24 cellular contexts compared by ENCODE assay signal in the genomic region with DNA sequence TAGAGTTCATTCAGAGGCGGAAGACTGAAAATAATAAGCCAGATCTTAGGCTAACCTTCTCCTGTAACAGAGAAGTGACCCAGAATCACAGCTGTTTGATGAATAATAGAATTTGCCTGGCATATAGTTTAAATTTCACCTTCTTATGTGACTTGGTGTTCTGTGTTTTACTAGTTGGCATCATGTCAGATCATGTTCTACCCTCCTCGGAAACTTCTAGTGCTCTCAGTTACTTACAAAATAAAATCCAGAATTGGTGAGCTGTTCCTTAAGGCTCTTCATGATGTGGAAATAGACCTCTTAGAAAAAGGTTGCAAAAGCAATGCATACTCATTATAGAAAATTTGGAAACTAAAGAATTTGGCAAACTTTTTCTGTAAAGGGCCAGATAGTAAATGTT. TPM values are rescaled to one million over a fixed set of nuclear protein-coding genes. Genes with fewer than 3 reads are reported as not detected.
A peak's percentile ranks its signal among the peaks of the same experiment; 100 is the strongest.
DNase-seq lines count a peak whose midpoint lies in the region; ATAC-seq, FAIRE-seq and TF ChIP-seq lines count a peak whose summit lies in the region.
"Had no signal": no experiment of that assay in that cellular context is flagged by ENCODE, and none has a peak within 500 bp of the region (broad histone marks: within the 10 kb centered on the region; RNA-seq: fewer than 3 reads in every experiment).

No MANE protein-coding gene starts in this region.

- TF ChIP-seq POLR2A in A549 (IDR thresholded peaks at IDR 0.05; ENCODE audit: low read length) (no peak), gastrocnemius medialis (IDR thresholded peaks at IDR 0.05) (no peak), testis (IDR thresholded peaks at IDR 0.05) (no peak)

- H3K4me1 ChIP-seq in A549: peaks cover 61% of the 10 kb centered on the region
- H3K4me1 ChIP-seq in left lung: peaks cover 0 to 5% of the 10 kb centered on the region in 2 donors
- H3K4me1 ChIP-seq in gastrocnemius medialis: peaks cover 3 to 25% of the 10 kb centered on the region in 2 donors
- no peaks in the 10 kb centered on the region for H3K4me1 ChIP-seq in testis

- no peak for FAIRE-seq in A549 (lab: Jason Lieb, UNC)
- peak; percentile 55 for FAIRE-seq in GM19239 (lab: Jason Lieb, UNC)
- FAIRE-seq: A204.1, D721Med, G401.6, GM12891, HTR-8/SVneo, K562 had no signal

- POLR2A ChIA-PET in A549 (lab: Yijun Ruan, JAX): no interaction called here

- WGBS in A549 (ENCODE audit: missing lambda C conversion rate): 100% methylated on average over 2 of the region's 2 CpGs
- WGBS in testis, 2 donors: 73 to 75% methylated on average over 2 of the region's 2 CpGs

- TF ChIP-seq RAD21 in A549 (conservative IDR thresholded peaks at IDR 0.05 in 1 of 2, IDR thresholded peaks at IDR 0.05 in 1 of 2): no peak

- CTCF ChIA-PET in A549 (lab: Yijun Ruan, JAX): interaction anchor here (1.4 kb wide), 1 partner anchor 28 kb away, joined by 3 read pairs; no protein-coding TSS in a partner anchor

- H3K4me3 ChIP-seq in A549: no peak overlapping the region
- no peak overlapping the region for H3K4me3 ChIP-seq in left lung
- H3K4me3 ChIP-seq in gastrocnemius medialis: no peak overlapping the region
- no peak overlapping the region for H3K4me3 ChIP-seq in testis
- H3K4me3 ChIP-seq: K562 had no signal

- DNase-seq in A549 (ENCODE audit: low read depth in 1 of 2, low spot score in 1 of 2) (no peak), GM19239 (ENCODE audit: insufficient read length, low spot score) (no peak), left lung (no peak), gastrocnemius medialis (no peak), testis (no peak), ureter (ENCODE audit: low spot score) (no peak)
- no peak for DNase-seq in stimulated activated naive CD8-positive, alpha-beta T cell treated with anti-CD3 and anti-CD28 coated beads, Interleukin-15, Interleukin-2, amounts not matched to agents 100 U/mL and 50 U/mL, for 24 hours
- DNase-seq: AML-193; Caco-2; CD4-positive, alpha-beta T cell; GOT3; H7; HFFc6; IMR-90 had no signal

- ATAC-seq in A549 (no peak), left lung (peak; percentile 29), gastrocnemius medialis (peak; percentile 44 to 68), HG03565 (IDR thresholded peaks at IDR 0.05; ENCODE audit: unreplicated experiment) (no peak)
- no peak for ATAC-seq in stimulated activated naive CD8-positive, alpha-beta T cell treated with anti-CD3 and anti-CD28 coated beads, Interleukin-15, Interleukin-2, amounts not matched to agents 100 U/mL and 50 U/mL, for 24 hours
- ATAC-seq: HCT116, K562 had no signal

- intact Hi-C loops in left lung (cut with DNase I) (no loop called here), gastrocnemius medialis (cut with DNase I; ENCODE audit: low total_unique reads) (no loop called here), testis (cut with DNase I; ENCODE audit: low total_unique reads) (no loop called here)

- no peak overlapping the region for H3K4me2 ChIP-seq in A549

- H3K9me3 ChIP-seq in A549 (no peaks in the 10 kb centered on the region), left lung (no peaks in the 10 kb centered on the region), gastrocnemius medialis (no peaks in the 10 kb centered on the region), testis (no peaks in the 10 kb centered on the region)
- H3K9me3 ChIP-seq: Caco-2 had no signal

- H3K27me3 ChIP-seq in left lung (peaks cover 0 to 3% of the 10 kb centered on the region in 2 donors), gastrocnemius medialis (no peaks in the 10 kb centered on the region), testis (no peaks in the 10 kb centered on the region)

- TF ChIP-seq EP300 in A549 (IDR thresholded peaks at IDR 0.05): no peak

- TF ChIP-seq CTCF in A549 (IDR thresholded peaks at IDR 0.05) (no peak), left lung (IDR thresholded peaks at IDR 0.05) (no peak), gastrocnemius medialis (IDR thresholded peaks at IDR 0.05 in 4 of 5, conservative IDR thresholded peaks at IDR 0.05 in 1 of 5) (no peak), testis (IDR thresholded peaks at IDR 0.05) (no peak)

- H3K36me3 ChIP-seq in left lung (no peaks in the 10 kb centered on the region), gastrocnemius medialis (no peaks in the 10 kb centered on the region), testis (ENCODE audit: low read depth, missing control alignments) (no peaks in the 10 kb centered on the region)

- in situ Hi-C loops in gastrocnemius medialis (cut with MboI; ENCODE audit: low sequenced_read_pairs in 4 of 4): no loop called here

- H3K27ac ChIP-seq in A549: peak overlapping the region; percentile 30 to 63; a peak in 4 of 6 replicates
- H3K27ac ChIP-seq in left lung: no peak overlapping the region
- peak overlapping the region in 3 of 4 donors; percentile 29 to 72 (median 55) for H3K27ac ChIP-seq in gastrocnemius medialis
- H3K27ac ChIP-seq in testis: no peak overlapping the region
- H3K27ac ChIP-seq: C4-2B, HL-60 had no signal

TF ChIP-seq in A549, 52 proteins besides CTCF, POLR2A, EP300 and RAD21 (continues in another document):
- no peak for TF ChIP-seq CHD2 (IDR thresholded peaks at IDR 0.05; ENCODE audit: low read length, partially characterized antibody)
- no peak for TF ChIP-seq RFX5 (IDR thresholded peaks at IDR 0.05)
- no peak for TF ChIP-seq FOXS1 (CRISPR knock-in tag; IDR thresholded peaks at IDR 0.05)
- TF ChIP-seq NR3C1 (IDR thresholded peaks at IDR 0.05): no peak
- no peak for TF ChIP-seq MAZ (IDR thresholded peaks at IDR 0.05; ENCODE audit: borderline replicate concordance, low read depth, low read length)
- no peak for TF ChIP-seq HOXB13 (CRISPR knock-in tag; IDR thresholded peaks at IDR 0.05; ENCODE audit: low read depth)
- no peak for TF ChIP-seq CBX8 (IDR thresholded peaks at IDR 0.05)
- TF ChIP-seq FOSL2 (IDR thresholded peaks at IDR 0.05): no peak
- TF ChIP-seq FOSL2 (CRISPR knock-in tag; IDR thresholded peaks at IDR 0.05): no peak
- TF ChIP-seq RARB (CRISPR knock-in tag; IDR thresholded peaks at IDR 0.05): no peak
- TF ChIP-seq, protein P1, sequence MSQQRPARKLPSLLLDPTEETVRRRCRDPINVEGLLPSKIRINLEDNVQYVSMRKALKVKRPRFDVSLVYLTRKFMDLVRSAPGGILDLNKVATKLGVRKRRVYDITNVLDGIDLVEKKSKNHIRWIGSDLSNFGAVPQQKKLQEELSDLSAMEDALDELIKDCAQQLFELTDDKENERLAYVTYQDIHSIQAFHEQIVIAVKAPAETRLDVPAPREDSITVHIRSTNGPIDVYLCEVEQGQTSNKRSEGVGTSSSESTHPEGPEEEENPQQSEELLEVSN (IDR thresholded peaks at IDR 0.05; ENCODE audit: borderline replicate concordance, low read depth): no peak
- TF ChIP-seq RNF2 (IDR thresholded peaks at IDR 0.05; ENCODE audit: borderline replicate concordance, low read depth): no peak
- TF ChIP-seq BHLHE40 (IDR thresholded peaks at IDR 0.05; ENCODE audit: low read depth, low read length): no peak
- no peak for TF ChIP-seq SREBF2 (IDR thresholded peaks at IDR 0.05)
- no peak for TF ChIP-seq ZSCAN20 (CRISPR knock-in tag; IDR thresholded peaks at IDR 0.05)
- TF ChIP-seq, protein P2, sequence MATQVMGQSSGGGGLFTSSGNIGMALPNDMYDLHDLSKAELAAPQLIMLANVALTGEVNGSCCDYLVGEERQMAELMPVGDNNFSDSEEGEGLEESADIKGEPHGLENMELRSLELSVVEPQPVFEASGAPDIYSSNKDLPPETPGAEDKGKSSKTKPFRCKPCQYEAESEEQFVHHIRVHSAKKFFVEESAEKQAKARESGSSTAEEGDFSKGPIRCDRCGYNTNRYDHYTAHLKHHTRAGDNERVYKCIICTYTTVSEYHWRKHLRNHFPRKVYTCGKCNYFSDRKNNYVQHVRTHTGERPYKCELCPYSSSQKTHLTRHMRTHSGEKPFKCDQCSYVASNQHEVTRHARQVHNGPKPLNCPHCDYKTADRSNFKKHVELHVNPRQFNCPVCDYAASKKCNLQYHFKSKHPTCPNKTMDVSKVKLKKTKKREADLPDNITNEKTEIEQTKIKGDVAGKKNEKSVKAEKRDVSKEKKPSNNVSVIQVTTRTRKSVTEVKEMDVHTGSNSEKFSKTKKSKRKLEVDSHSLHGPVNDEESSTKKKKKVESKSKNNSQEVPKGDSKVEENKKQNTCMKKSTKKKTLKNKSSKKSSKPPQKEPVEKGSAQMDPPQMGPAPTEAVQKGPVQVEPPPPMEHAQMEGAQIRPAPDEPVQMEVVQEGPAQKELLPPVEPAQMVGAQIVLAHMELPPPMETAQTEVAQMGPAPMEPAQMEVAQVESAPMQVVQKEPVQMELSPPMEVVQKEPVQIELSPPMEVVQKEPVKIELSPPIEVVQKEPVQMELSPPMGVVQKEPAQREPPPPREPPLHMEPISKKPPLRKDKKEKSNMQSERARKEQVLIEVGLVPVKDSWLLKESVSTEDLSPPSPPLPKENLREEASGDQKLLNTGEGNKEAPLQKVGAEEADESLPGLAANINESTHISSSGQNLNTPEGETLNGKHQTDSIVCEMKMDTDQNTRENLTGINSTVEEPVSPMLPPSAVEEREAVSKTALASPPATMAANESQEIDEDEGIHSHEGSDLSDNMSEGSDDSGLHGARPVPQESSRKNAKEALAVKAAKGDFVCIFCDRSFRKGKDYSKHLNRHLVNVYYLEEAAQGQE (IDR thresholded peaks at IDR 0.05): no peak
- TF ChIP-seq, protein P3, sequence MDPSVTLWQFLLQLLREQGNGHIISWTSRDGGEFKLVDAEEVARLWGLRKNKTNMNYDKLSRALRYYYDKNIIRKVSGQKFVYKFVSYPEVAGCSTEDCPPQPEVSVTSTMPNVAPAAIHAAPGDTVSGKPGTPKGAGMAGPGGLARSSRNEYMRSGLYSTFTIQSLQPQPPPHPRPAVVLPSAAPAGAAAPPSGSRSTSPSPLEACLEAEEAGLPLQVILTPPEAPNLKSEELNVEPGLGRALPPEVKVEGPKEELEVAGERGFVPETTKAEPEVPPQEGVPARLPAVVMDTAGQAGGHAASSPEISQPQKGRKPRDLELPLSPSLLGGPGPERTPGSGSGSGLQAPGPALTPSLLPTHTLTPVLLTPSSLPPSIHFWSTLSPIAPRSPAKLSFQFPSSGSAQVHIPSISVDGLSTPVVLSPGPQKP (IDR thresholded peaks at IDR 0.05; ENCODE audit: low read depth, low read length): no peak

RNA-seq across cellular contexts. Expression of a gene that starts 31.1 kb away (rescaled TPM):
- 32.0 and 36.3 TPM in 2 replicates for polyA plus RNA-seq in A549 (2011; rRNA removed)
- 14.8 and 21.4 TPM in 2 replicates for polyA plus RNA-seq in A549 (2012; cell fraction: cytosol; rRNA removed)
- 20.1 and 24.0 TPM in 2 replicates for polyA plus RNA-seq in A549 (2012; cell fraction: nucleus; rRNA removed)
- polyA plus RNA-seq in A549 (2017; fragmentation: RNase III; extraction: RNeasy Plus Mini Kit Qiagen cat#74134 plus additional on column Dnase treatment): 35.3 to 43.7 TPM (median 38.9 TPM) in 3 replicates
- polyA minus RNA-seq in A549 (2011; rRNA and poly(A)+ RNA removed): 44.0 and 45.7 TPM in 2 replicates
- total RNA-seq in left lung: 100 to 1,000 TPM in 1 of 2 donors, 10 to 100 TPM in 1; 60.0 to 111 TPM
- 10 to 100 TPM; 40.1 to 61.2 (median 47.3) TPM for total RNA-seq in gastrocnemius medialis
- 10 to 100 TPM in 1 of 2 donors, 1 to 10 TPM in 1; 8.1 to 13.9 TPM for total RNA-seq in testis
- 7.9 TPM for polyA plus RNA-seq in testis (ENCODE audit: insufficient read depth, low read depth, low replicate concordance)
- total RNA-seq in ureter: 25.5 TPM

Comparison
In these comparisons a context has a peak if more than half of its experiments do, and no peak if none do; other contexts are left out.
1. ATAC-seq: peak in left lung (single experiment) and gastrocnemius medialis (2 of 2); none in A549 (0 of 2), stimulated activated naive CD8-positive, alpha-beta T cell treated with anti-CD3 and anti-CD28 coated beads, Interleukin-15, Interleukin-2, amounts not matched to agents 100 U/mL and 50 U/mL, for 24 hours (single experiment) and HG03565 (single experiment).
2. H3K27ac ChIP-seq: peak in A549 (2 of 2) and gastrocnemius medialis (3 of 4); none in left lung (0 of 2) and testis (0 of 2).